In genomic region chr4:183638436-183638835, GRCh38 we compare ENCODE assay signal across 23 cellular contexts. TPM values are rescaled to one million over a fixed set of nuclear protein-coding genes. Genes with fewer than 3 reads are reported as not detected.
A peak's percentile ranks its signal among the peaks of the same experiment; 100 is the strongest.
DNase-seq lines count a peak whose midpoint lies in the region; ATAC-seq and TF ChIP-seq lines count a peak whose summit lies in the region.
"Had no signal": no experiment of that assay in that cellular context is flagged by ENCODE, and none has a peak within 500 bp of the region (broad histone marks: within the 10 kb centered on the region; RNA-seq: fewer than 3 reads in every experiment).

No MANE protein-coding gene starts in this region.

- H3K9me3 Mint-ChIP-seq in MCF 10A (ENCODE audit: unreplicated experiment): no peaks in the 10 kb centered on the region

- no peaks in the 10 kb centered on the region for H4K20me1 ChIP-seq in mammary epithelial cell (ENCODE audit: insufficient read depth, low read length)

- CTCF ChIA-PET in MCF 10A (lab: Yijun Ruan, JAX) (interaction anchor here (0.7 kb wide), 1 partner anchor 174 kb away, joined by 4 read pairs; no protein-coding TSS in a partner anchor), mammary epithelial cell (lab: Charles Lee; ENCODE audit: low non-redundant PET) (no interaction called here)

- no peak overlapping the region for H2AFZ ChIP-seq in mammary epithelial cell (ENCODE audit: low read depth, low read length)

- peak; percentile 35 for DNase-seq in MCF 10A (ENCODE audit: unreplicated experiment)
- no peak for DNase-seq in mammary epithelial cell
- peak; percentile 22 for DNase-seq in astrocyte of the spinal cord (ENCODE audit: low read depth, low spot score)
- DNase-seq in iris pigment epithelial cell (ENCODE audit: low read depth): peak; percentile 43
- DNase-seq in aorta: no peak
- DNase-seq in RPMI8226: no peak
- no peak for DNase-seq in activated CD8-positive, alpha-beta memory T cell treated with anti-CD3 and anti-CD28 coated beads, Interleukin-2, amount 50 U/mL, for 4 hours
- DNase-seq in omental fat pad (ENCODE audit: low spot score): no peak
- DNase-seq: activated CD4-positive, alpha-beta T cell treated with anti-CD3 and anti-CD28 coated beads for 1 hour; DMS 273 treated with DMSO at 0.1 percent for 48 hours; effector CD8-positive, alpha-beta T cell; NCI-H1694 treated with DMSO at 0.1 percent for 48 hours; NCI-H2227 treated with DMSO at 0.1 percent for 48 hours; right lobe of liver; SK-N-SH; stimulated activated CD4-positive, alpha-beta T cell treated with anti-CD3 and anti-CD28 coated beads, Interleukin-1b, Interleukin-23, amount 100 ng/mL, for 48 hours; stimulated activated naive CD4-positive, alpha-beta T cell treated with Interleukin-2 at 50 U/mL for 16 hours had no signal

- no peaks in the 10 kb centered on the region for H3K79me2 ChIP-seq in mammary epithelial cell (ENCODE audit: insufficient read depth, low read length)

- BruUV-seq in MCF 10A (replicated peaks; lab: Mats Ljungman, UMichigan) (no TSS peak), mammary epithelial cell (replicated peaks; lab: Mats Ljungman, UMichigan) (no TSS peak)

- H3K4me2 ChIP-seq in mammary epithelial cell (ENCODE audit: insufficient read depth, low read depth, low read length): no peak overlapping the region
- H3K4me2 ChIP-seq: SK-N-SH had no signal

- in situ Hi-C loops in mammary epithelial cell (cut with MboI; ENCODE audit: low sequenced_read_pairs in 2 of 2): no loop called here
- in situ Hi-C loops in astrocyte of the spinal cord (cut with HindIII; ENCODE audit: low sequenced_read_pairs): no loop called here

- H3K27me3 ChIP-seq in mammary epithelial cell (ENCODE audit: insufficient read depth, low read length) (no peaks in the 10 kb centered on the region), aorta (ENCODE audit: control insufficient read depth in 1 of 2, insufficient read depth in 2 of 2, low read length in 1 of 2) (no peaks in the 10 kb centered on the region)
- H3K27me3 ChIP-seq: ovary, right lobe of liver had no signal

- TF ChIP-seq CTCF in MCF 10A (IDR thresholded peaks at IDR 0.05; ENCODE audit: unreplicated experiment) (no peak), mammary epithelial cell (conservative IDR thresholded peaks at IDR 0.05 in 1 of 2, IDR thresholded peaks at IDR 0.05 in 1 of 2; ENCODE audit: extremely low read depth in 1 of 2, insufficient read depth in 1 of 2, low read depth in 1 of 2, low read length in 2 of 2) (no peak), astrocyte of the spinal cord (IDR thresholded peaks at IDR 0.05; ENCODE audit: low read depth, low read length) (no peak), omental fat pad (IDR thresholded peaks at IDR 0.05) (no peak)

- peaks cover 27% of the 10 kb centered on the region for H3K36me3 Mint-ChIP-seq in MCF 10A (ENCODE audit: insufficient read depth, unreplicated experiment)

- H3K27ac Mint-ChIP-seq in MCF 10A (ENCODE audit: low read depth, unreplicated experiment): peak overlapping the region; percentile 79
- H3K27ac Mint-ChIP-seq: CD14-positive monocyte had no signal

- intact Hi-C loops in MCF 10A (cut with micrococcal nuclease) (loop anchor here (5.0 kb wide), 1 partner anchor 136 kb away; no protein-coding TSS in a partner anchor), mammary epithelial cell (cut with micrococcal nuclease) (no loop called here), aorta (cut with DNase I) (loop anchor here in 1 of 2 donors (5.0 kb wide), 1 partner anchor 131 kb away; the partner anchor contains the start of gene ING2)

- no peaks in the 10 kb centered on the region for H3K9me3 ChIP-seq in mammary epithelial cell (replicated peaks; ENCODE audit: insufficient read depth, low read length)
- H3K9me3 ChIP-seq in aorta (ENCODE audit: control insufficient read depth, low read length): no peaks in the 10 kb centered on the region
- H3K9me3 ChIP-seq: HAP-1, ovary, right lobe of liver, SK-N-SH had no signal

- H3K27ac ChIP-seq in mammary epithelial cell (ENCODE audit: insufficient read depth, low read depth, low read length) (no peak overlapping the region), aorta (ENCODE audit: low read depth in 1 of 2, low read length in 2 of 2) (peak overlapping the region; percentile 89 to 97)
- H3K27ac ChIP-seq: 22Rv1, HL-60, right lobe of liver had no signal

- H3K4me3 ChIP-seq in mammary epithelial cell (replicated peaks in 1 of 3; ENCODE audit: insufficient read depth in 1 of 3, low read depth in 2 of 3, low read length in 3 of 3) (no peak overlapping the region), astrocyte of the spinal cord (ENCODE audit: low read depth, low read length) (no peak overlapping the region), aorta (ENCODE audit: low read length in 2 of 2) (no peak overlapping the region)
- H3K4me3 ChIP-seq: HAP-1, lung, ovary, right lobe of liver had no signal

- H3K9ac ChIP-seq in mammary epithelial cell (ENCODE audit: insufficient read depth, low read length): no peak overlapping the region
- H3K9ac ChIP-seq: SK-N-SH had no signal

- H3K27me3 Mint-ChIP-seq in MCF 10A (ENCODE audit: insufficient read depth, unreplicated experiment): no peaks in the 10 kb centered on the region

- peak overlapping the region; percentile 16 for H3K4me3 Mint-ChIP-seq in MCF 10A (ENCODE audit: unreplicated experiment)
- H3K4me3 Mint-ChIP-seq: CD14-positive monocyte had no signal

- dilution Hi-C loops in mammary epithelial cell (cut with HindIII; ENCODE audit: low sequenced_read_pairs): no loop called here

- peaks cover 14% of the 10 kb centered on the region for H3K4me1 Mint-ChIP-seq in MCF 10A (ENCODE audit: insufficient read depth, unreplicated experiment)
- H3K4me1 Mint-ChIP-seq: CD14-positive monocyte had no signal

- H3K36me3 ChIP-seq in mammary epithelial cell (ENCODE audit: insufficient read depth, low read length) (peaks cover 8% of the 10 kb centered on the region), aorta (ENCODE audit: control insufficient read depth in 1 of 2, insufficient read depth in 2 of 2, low read length in 1 of 2) (no peaks in the 10 kb centered on the region)
- H3K36me3 ChIP-seq: ovary had no signal

- no peak for ATAC-seq in aorta (ENCODE audit: low FRiP score)
- ATAC-seq in omental fat pad (ENCODE audit: low FRiP score): no peak
- ATAC-seq: right lobe of liver had no signal

- POLR2A ChIA-PET in MCF 10A (lab: Yijun Ruan, JAX): interaction anchor here (1.1 to 1.4 kb wide), 2 partner anchors 19 to 134 kb away, joined by 3 to 6 read pairs; no protein-coding TSS in a partner anchor

- 98% methylated on average over 4 of the region's 5 CpGs for WGBS in mammary epithelial cell (ENCODE audit: low coverage, missing lambda C conversion rate)
- 14 to 25% methylated on average over 5 of the region's 5 CpGs for WGBS in aorta, 2 donors

- H3K4me1 ChIP-seq in mammary epithelial cell (ENCODE audit: insufficient read depth, low read length): peaks cover 10% of the 10 kb centered on the region
- peaks cover 0 to 3% of the 10 kb centered on the region in 2 donors for H3K4me1 ChIP-seq in aorta (ENCODE audit: control insufficient read depth in 1 of 2, insufficient read depth in 2 of 2, low read length in 2 of 2)

RNA-seq across cellular contexts. Expression of gene RWDD4, which starts 20.5 kb away (rescaled TPM):
- 23.0 and 26.1 TPM in 2 replicates for total RNA-seq in MCF 10A (2022)
- 10 to 100 TPM; 23.3 to 24.0 TPM for total RNA-seq in mammary epithelial cell
- 10.8 TPM for polyA plus RNA-seq in mammary epithelial cell
- polyA minus RNA-seq in mammary epithelial cell: 2.7 TPM
- total RNA-seq in aorta: 10 to 100 TPM; 17.3 to 20.2 TPM
- 10 to 100 TPM; 17.1 to 31.7 TPM for polyA plus RNA-seq in aorta
- 10 to 100 TPM; 16.3 to 19.7 (median 18.1) TPM for total RNA-seq in omental fat pad

RNA-seq across cellular contexts. Expression of gene TRAPPC11, which starts 20.7 kb away (rescaled TPM):
- total RNA-seq in MCF 10A (2022) (29.4 and 35.0 TPM in 2 replicates), mammary epithelial cell (10 to 100 TPM; 33.3 to 42.3 TPM), aorta (10 to 100 TPM; 31.9 to 44.6 TPM), omental fat pad (10 to 100 TPM; 31.1 to 76.9 (median 42.1) TPM)
- polyA plus RNA-seq in mammary epithelial cell (21.6 TPM), aorta (10 to 100 TPM in 1 of 2 donors, 1 to 10 TPM in 1; 7.4 to 16.6 TPM)
- 16.7 TPM for polyA minus RNA-seq in mammary epithelial cell

Comparison
In these comparisons a context has a peak if more than half of its experiments do, and no peak if none do; other contexts are left out.
1. DNase-seq: peak in MCF 10A (single experiment), astrocyte of the spinal cord (single experiment) and iris pigment epithelial cell (single experiment); none in mammary epithelial cell (single experiment), aorta (0 of 2), RPMI8226 (single experiment), activated CD8-positive, alpha-beta memory T cell treated with anti-CD3 and anti-CD28 coated beads, Interleukin-2, amount 50 U/mL, for 4 hours (single experiment) and omental fat pad (single experiment).